Comparison of ENCODE assay signal across 23 cellular contexts in the genomic region with DNA sequence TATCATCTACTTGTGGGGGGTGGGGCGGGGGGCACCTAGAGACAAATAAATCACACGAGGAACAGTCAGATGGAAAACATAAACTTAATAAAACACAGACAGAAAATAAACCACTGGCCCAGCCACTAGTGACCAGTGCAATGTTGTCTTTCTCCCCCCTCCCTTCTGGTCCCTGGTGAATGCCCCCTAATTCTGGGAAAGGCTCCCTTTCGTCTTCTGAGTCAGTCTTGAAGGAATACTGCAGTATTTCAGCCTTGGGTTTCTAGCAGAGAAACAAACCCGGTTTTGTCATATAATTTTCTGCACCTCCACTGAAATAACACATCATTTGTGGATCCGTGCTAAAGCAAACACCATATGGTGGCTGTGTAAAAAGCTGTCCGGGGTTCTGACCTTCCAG.
DNase-seq lines count a peak whose midpoint lies in the region; ATAC-seq and TF ChIP-seq lines count a peak whose summit lies in the region.
"Had no signal": no experiment of that assay in that cellular context is flagged by ENCODE, and none has a peak within 500 bp of the region (broad histone marks: within the 10 kb centered on the region; RNA-seq: fewer than 3 reads in every experiment).

No MANE protein-coding gene starts in this region.

- H3K4ac ChIP-seq in trophoblast cell (ENCODE audit: low read depth, low read length): no peak overlapping the region

- no peaks in the 10 kb centered on the region for H3K79me1 ChIP-seq in trophoblast cell (ENCODE audit: low read length)

- no peak for TF ChIP-seq CTCF in heart left ventricle (IDR thresholded peaks at IDR 0.05)
- TF ChIP-seq CTCF in thoracic aorta (IDR thresholded peaks at IDR 0.05): no peak

- no peak overlapping the region for H3K18ac ChIP-seq in trophoblast cell (ENCODE audit: low read length)

- peak; percentile 89 for DNase-seq in NCI-H69 (lab: John Stamatoyannopoulos, UW)
- DNase-seq in heart left ventricle: peak in 1 of 5 donors; percentile 33
- no peak for DNase-seq in right cardiac atrium
- DNase-seq in thoracic aorta (ENCODE audit: low spot score): no peak
- DNase-seq in A172 (ENCODE audit: low spot score): no peak
- DNase-seq in trophoblast cell: no peak
- DNase-seq: CD4-positive, CD25-positive, alpha-beta regulatory T cell; DMS153; DND-41; GM23248; H7; Karpas-422; NCI-H1105; NCI-H1436 treated with DMSO at 0.1 percent for 48 hours; NCI-H1930; NCI-H2107; NCI-H82; NK-92 treated with Interleukin-12 subunit alpha and Interleukin-12 subunit beta, amount 100 ng/mL, for 24 hours; PC-3 had no signal

- no peaks in the 10 kb centered on the region for H3K79me2 ChIP-seq in trophoblast cell (ENCODE audit: control insufficient read depth, insufficient read depth, low read length, poor library complexity)

- intact Hi-C loops in heart left ventricle (cut with DNase I): loop anchor here in 3 of 10 donors (10.0 kb wide), 1 partner anchor 99 kb away; the partner anchor contains the start of gene ABTB2 (in 3 of the 3)
- intact Hi-C loops in right cardiac atrium (cut with DNase I): no loop called here

- peak; percentile 28 to 80 (median 51) for ATAC-seq in heart left ventricle
- ATAC-seq in right cardiac atrium: peak; percentile 66 to 69
- ATAC-seq in thoracic aorta (ENCODE audit: insufficient number of reproducible peaks, low FRiP score, low read depth): peak; percentile 9
- no peak for ATAC-seq in activated CD4-positive, CD25-positive, alpha-beta regulatory T cell treated with anti-CD3 and anti-CD28 coated beads, Interleukin-2, amount 50 U/mL, for 24 hours
- ATAC-seq: HepG2, PC-3 had no signal

- H3K36me3 ChIP-seq in heart left ventricle (no peaks in the 10 kb centered on the region), thoracic aorta (no peaks in the 10 kb centered on the region), trophoblast cell (ENCODE audit: control insufficient read depth in 1 of 2, insufficient read depth in 2 of 2, low read length in 2 of 2) (no peaks in the 10 kb centered on the region)
- H3K36me3 ChIP-seq: BLaER1, SJSA1 had no signal

- H3K4me3 ChIP-seq in heart left ventricle (no peak overlapping the region), right cardiac atrium (ENCODE audit: low read length) (no peak overlapping the region), thoracic aorta (peak overlapping the region; percentile 38), trophoblast cell (ENCODE audit: low read depth, low read length) (no peak overlapping the region)
- H3K4me3 ChIP-seq: BLaER1, GM23248, SJSA1 had no signal

- no peak overlapping the region for H3K23ac ChIP-seq in trophoblast cell (ENCODE audit: low read length)

- no peak overlapping the region for H2AFZ ChIP-seq in trophoblast cell (ENCODE audit: insufficient read depth, low read length, poor library complexity)
- H2AFZ ChIP-seq: GM23248 had no signal

- H3K4me1 ChIP-seq in heart left ventricle (peaks cover 0 to 37% (median 8%) of the 10 kb centered on the region in 12 donors), right cardiac atrium (ENCODE audit: control insufficient read depth, insufficient read depth, low read length) (peaks cover 14% of the 10 kb centered on the region), thoracic aorta (ENCODE audit: control insufficient read depth in 1 of 2, low read depth in 2 of 2) (peaks cover 17 to 34% of the 10 kb centered on the region in 2 donors), trophoblast cell (ENCODE audit: control insufficient read depth in 1 of 2, insufficient read depth in 2 of 2, low read length in 2 of 2) (peaks cover 2 to 7% of the 10 kb centered on the region in 2 experiments)

- WGBS in heart left ventricle, 4 donors: 50 to 59% (median 56%) methylated on average over 6 of the region's 6 CpGs
- WGBS in right cardiac atrium: 40% methylated on average over 6 of the region's 6 CpGs
- WGBS in trophoblast cell (ENCODE audit: extremely low coverage, insufficient coverage, insufficient read length): no CpG with 5 or more reads among the region's 6 CpGs

- H3K27ac ChIP-seq in heart left ventricle: peak overlapping the region in 7 of 12 donors; percentile 33 to 73 (median 49)
- H3K27ac ChIP-seq in right cardiac atrium (ENCODE audit: low read length): peak overlapping the region; percentile 17
- peak overlapping the region; percentile 58 for H3K27ac ChIP-seq in thoracic aorta
- H3K27ac ChIP-seq in trophoblast cell (ENCODE audit: low read depth, low read length): no peak overlapping the region
- H3K27ac ChIP-seq: BLaER1, GM23248, SJSA1 had no signal

- H3K9me3 ChIP-seq in heart left ventricle: no peaks in the 10 kb centered on the region
- no peaks in the 10 kb centered on the region for H3K9me3 ChIP-seq in right cardiac atrium (ENCODE audit: control insufficient read depth, low read length)
- H3K9me3 ChIP-seq in thoracic aorta: no peaks in the 10 kb centered on the region
- H3K9me3 ChIP-seq in trophoblast cell (ENCODE audit: insufficient read depth, low read depth, low read length): no peaks in the 10 kb centered on the region
- H3K9me3 ChIP-seq: BLaER1, SJSA1 had no signal

- H3K9ac ChIP-seq in trophoblast cell (ENCODE audit: low read length): no peak overlapping the region
- H3K9ac ChIP-seq: BLaER1, GM23248 had no signal

- no peak overlapping the region for H3K4me2 ChIP-seq in trophoblast cell (ENCODE audit: low read length)
- H3K4me2 ChIP-seq: BLaER1 had no signal

- no peak overlapping the region for H2BK5ac ChIP-seq in trophoblast cell (ENCODE audit: low read depth, low read length, poor library complexity)

- TF ChIP-seq POLR2A in heart left ventricle (IDR thresholded peaks at IDR 0.05): no peak

- H2BK12ac ChIP-seq in trophoblast cell (ENCODE audit: low read length): no peak overlapping the region

- no peak overlapping the region for H4K91ac ChIP-seq in trophoblast cell (ENCODE audit: low read depth, low read length)

- no peaks in the 10 kb centered on the region for H3K27me3 ChIP-seq in heart left ventricle
- H3K27me3 ChIP-seq in right cardiac atrium (ENCODE audit: control insufficient read depth, insufficient read depth): no peaks in the 10 kb centered on the region
- H3K27me3 ChIP-seq in thoracic aorta (replicated peaks; ENCODE audit: insufficient read depth): no peaks in the 10 kb centered on the region
- H3K27me3 ChIP-seq in trophoblast cell (ENCODE audit: insufficient read depth, low read length): no peaks in the 10 kb centered on the region
- H3K27me3 ChIP-seq: BLaER1, SJSA1 had no signal

- H2BK120ac ChIP-seq in trophoblast cell (ENCODE audit: insufficient read depth, low read length, poor library complexity): no peak overlapping the region

- H2AK5ac ChIP-seq in trophoblast cell (ENCODE audit: low read length): no peak overlapping the region

- H4K8ac ChIP-seq in trophoblast cell (ENCODE audit: low read depth, low read length): no peak overlapping the region

- no peak overlapping the region for H4K12ac ChIP-seq in trophoblast cell (ENCODE audit: low read depth, low read length)

- no peak overlapping the region for H3K14ac ChIP-seq in trophoblast cell (ENCODE audit: low read length)

Comparison
In these comparisons a context has a peak if more than half of its experiments do, and no peak if none do; other contexts are left out.
1. ATAC-seq: peak in heart left ventricle (4 of 4), right cardiac atrium (2 of 2) and thoracic aorta (single experiment); none in activated CD4-positive, CD25-positive, alpha-beta regulatory T cell treated with anti-CD3 and anti-CD28 coated beads, Interleukin-2, amount 50 U/mL, for 24 hours (0 of 2).